In genomic region chr1:229756666-229757065, GRCh38 we compare ENCODE assay signal across 15 cellular contexts.
A peak's percentile ranks its signal among the peaks of the same experiment; 100 is the strongest.
DNase-seq lines count a peak whose midpoint lies in the region; ATAC-seq, FAIRE-seq and TF ChIP-seq lines count a peak whose summit lies in the region.
"Had no signal": no experiment of that assay in that cellular context is flagged by ENCODE, and none has a peak within 500 bp of the region (broad histone marks: within the 10 kb centered on the region; RNA-seq: fewer than 3 reads in every experiment).

No MANE protein-coding gene starts in this region.

- H3K27ac ChIP-seq in IMR-90 (ENCODE audit: insufficient read depth, low read length) (no peak overlapping the region), neural progenitor cell (no peak overlapping the region)
- H3K27ac ChIP-seq: adrenal gland; BLaER1 treated with 17β-estradiol and CSF1 and Interleukin-3, amounts not matched to agents 10 nM and 100 nM had no signal

- in situ Hi-C loops in IMR-90 (cut with MboI; ENCODE audit: low sequenced_read_pairs) = no loop called here

- H3K4me3 ChIP-seq in IMR-90 (ENCODE audit: insufficient read depth, low read depth, low read length) = no peak overlapping the region
- H3K4me3 ChIP-seq in bronchial epithelial cell (ENCODE audit: low read depth, low read length) = no peak overlapping the region
- no peak overlapping the region for H3K4me3 ChIP-seq in neural progenitor cell
- H3K4me3 ChIP-seq: adrenal gland; BLaER1 treated with 17β-estradiol and CSF1 and Interleukin-3, amounts not matched to agents 10 nM and 100 nM had no signal

- POLR2A ChIA-PET in IMR-90 (lab: Charles Lee; ENCODE audit: unreplicated experiment) = no interaction called here

- no peak for TF ChIP-seq CTCF in IMR-90 (conservative IDR thresholded peaks at IDR 0.05; ENCODE audit: low read depth, low read length)
- no peak for TF ChIP-seq CTCF in bronchial epithelial cell (IDR thresholded peaks at IDR 0.05; ENCODE audit: insufficient read depth, low read length, severe bottlenecking)
- no peak for TF ChIP-seq CTCF in neural progenitor cell (IDR thresholded peaks at IDR 0.05)

- dilution Hi-C loops in IMR-90 (cut with HindIII; ENCODE audit: low sequenced_read_pairs, unreplicated experiment) = no loop called here

- H2AK9ac ChIP-seq in IMR-90 (replicated peaks; ENCODE audit: low read depth, low read length, poor library complexity) = no peak overlapping the region

- H4K20me1 ChIP-seq in IMR-90 (ENCODE audit: insufficient read depth, low read length) = no peaks in the 10 kb centered on the region
- H4K20me1 ChIP-seq in neural progenitor cell (ENCODE audit: low read depth) = no peaks in the 10 kb centered on the region
- H4K20me1 ChIP-seq: BLaER1 treated with 17β-estradiol and CSF1 and Interleukin-3, amounts not matched to agents 10 nM and 100 nM had no signal

- no peak overlapping the region for H4K5ac ChIP-seq in IMR-90 (ENCODE audit: low read depth, low read length)

- H3K9me1 ChIP-seq in IMR-90 (ENCODE audit: insufficient read depth, low read length) = no peaks in the 10 kb centered on the region

- H2AK5ac ChIP-seq in IMR-90 (ENCODE audit: low read depth, low read length) = no peak overlapping the region

- peaks cover 3% of the 10 kb centered on the region for H3K9me3 Mint-ChIP-seq in neural progenitor cell

- no peaks in the 10 kb centered on the region for H3F3A ChIP-seq in neural progenitor cell (ENCODE audit: low read depth)

- no peak overlapping the region for H3K4me2 ChIP-seq in IMR-90 (ENCODE audit: low read depth, low read length)
- no peak overlapping the region for H3K4me2 ChIP-seq in neural progenitor cell
- H3K4me2 ChIP-seq: BLaER1 treated with 17β-estradiol and CSF1 and Interleukin-3, amounts not matched to agents 10 nM and 100 nM had no signal

- no peak for TF ChIP-seq POLR2A in IMR-90 (IDR thresholded peaks at IDR 0.05; ENCODE audit: low read depth, low read length)

- no peak overlapping the region for H4K91ac ChIP-seq in IMR-90 (ENCODE audit: insufficient read depth, low read depth, low read length)

- no peak overlapping the region for H3K9ac ChIP-seq in IMR-90 (ENCODE audit: low read depth, low read length)
- no peak overlapping the region for H3K9ac ChIP-seq in neural progenitor cell
- H3K9ac ChIP-seq: BLaER1 treated with 17β-estradiol and CSF1 and Interleukin-3, amounts not matched to agents 10 nM and 100 nM had no signal

- H2BK5ac ChIP-seq in IMR-90 (ENCODE audit: low read depth, low read length, poor library complexity, severe bottlenecking) = no peak overlapping the region

- H3K27me3 ChIP-seq in IMR-90 (ENCODE audit: control insufficient read depth, insufficient read depth, low read length) (no peaks in the 10 kb centered on the region), bronchial epithelial cell (ENCODE audit: control insufficient read depth, insufficient read depth, low read length) (peaks cover 3% of the 10 kb centered on the region), neural progenitor cell (no peaks in the 10 kb centered on the region)
- H3K27me3 ChIP-seq: adrenal gland; BLaER1 treated with 17β-estradiol and CSF1 and Interleukin-3, amounts not matched to agents 10 nM and 100 nM had no signal

- CTCF ChIA-PET in IMR-90 (lab: Yijun Ruan, JAX) = no interaction called here

- no peak overlapping the region for H4K8ac ChIP-seq in IMR-90 (ENCODE audit: low read depth in 2 of 2, low read length in 2 of 2)

- TF ChIP-seq RAD21 in IMR-90 (IDR thresholded peaks at IDR 0.05; ENCODE audit: low read length) = no peak

- H3K9me3 ChIP-seq in IMR-90 (ENCODE audit: control insufficient read depth, insufficient read depth, low read length) (peaks cover 2% of the 10 kb centered on the region; the same call in 1 of the 2 replicates), neural progenitor cell (ENCODE audit: low read depth) (no peaks in the 10 kb centered on the region)
- H3K9me3 ChIP-seq: adrenal gland had no signal

- no peak overlapping the region for H3K18ac ChIP-seq in IMR-90 (ENCODE audit: low read depth, low read length)

- no TSS peak for BruUV-seq in IMR-90 (replicated peaks; lab: Mats Ljungman, UMichigan)

- no peak overlapping the region for H3K4me3 Mint-ChIP-seq in neural progenitor cell
- H3K4me3 Mint-ChIP-seq: activated T-cell treated with anti-CD3 and anti-CD28 coated beads, Interleukin-2, amount 50 U/mL, for 4 hours; stimulated activated effector memory CD8-positive, alpha-beta T cell treated with anti-CD3 and anti-CD28 coated beads, Interleukin-12 subunit alpha, Interleukin-12 subunit beta, amount 100 ng/mL, for 72 hours had no signal

- H3K14ac ChIP-seq in IMR-90 (replicated peaks; ENCODE audit: low read depth, low read length) = no peak overlapping the region

- no CpG with 5 or more reads among the region's 4 CpGs for WGBS in IMR-90 (ENCODE audit: extremely low coverage in 2 of 2, insufficient read length in 1 of 2), 2 experiments

- intact Hi-C loops in IMR-90 (cut with micrococcal nuclease) (no loop called here), left cardiac atrium (cut with DNase I) (no loop called here)

- no peak overlapping the region for H3K56ac ChIP-seq in IMR-90 (ENCODE audit: extremely low read depth, insufficient read depth, low read length)

- H3K4me1 Mint-ChIP-seq in neural progenitor cell = peaks cover 8% of the 10 kb centered on the region

- no peak overlapping the region for H3K23ac ChIP-seq in IMR-90 (ENCODE audit: low read depth, low read length)

- H2BK15ac ChIP-seq in IMR-90 (ENCODE audit: low read depth, low read length) = no peak overlapping the region

- H3K36me3 ChIP-seq in IMR-90 (ENCODE audit: control insufficient read depth, insufficient read depth, low read length) = no peaks in the 10 kb centered on the region
- no peaks in the 10 kb centered on the region for H3K36me3 ChIP-seq in bronchial epithelial cell (ENCODE audit: control insufficient read depth, insufficient read depth, low read length)
- H3K36me3 ChIP-seq in neural progenitor cell = no peaks in the 10 kb centered on the region
- H3K36me3 ChIP-seq: adrenal gland; BLaER1 treated with 17β-estradiol and CSF1 and Interleukin-3, amounts not matched to agents 10 nM and 100 nM had no signal

- no peak overlapping the region for H2BK20ac ChIP-seq in IMR-90 (ENCODE audit: low read depth, low read length)

- H2AFZ ChIP-seq in IMR-90 (replicated peaks; ENCODE audit: low read length, poor library complexity) (no peak overlapping the region), neural progenitor cell (replicated peaks) (no peak overlapping the region)

- H3K4me1 ChIP-seq in IMR-90 (ENCODE audit: control insufficient read depth, insufficient read depth, low read length) (no peaks in the 10 kb centered on the region), neural progenitor cell (no peaks in the 10 kb centered on the region)
- H3K4me1 ChIP-seq: adrenal gland had no signal

- no peaks in the 10 kb centered on the region for H3K79me1 ChIP-seq in IMR-90 (ENCODE audit: low read depth in 1 of 2, low read length in 2 of 2)

- H3K27me3 Mint-ChIP-seq in neural progenitor cell (ENCODE audit: insufficient read depth, low read depth) = peaks cover 4% of the 10 kb centered on the region

- no peak for FAIRE-seq in bronchial epithelial cell (lab: Jason Lieb, UNC)

- ATAC-seq in IMR-90 (ENCODE audit: low read depth) (peak; percentile 62), HG03521 (IDR thresholded peaks at IDR 0.05; ENCODE audit: unreplicated experiment) (no peak), left cardiac atrium (no peak), HG02981 (IDR thresholded peaks at IDR 0.05; ENCODE audit: unreplicated experiment) (no peak)
- ATAC-seq: activated T-cell treated with anti-CD3 and anti-CD28 coated beads, Interleukin-2, amount 50 U/mL, for 4 hours; stimulated activated effector memory CD8-positive, alpha-beta T cell treated with anti-CD3 and anti-CD28 coated beads, Interleukin-12 subunit alpha, Interleukin-12 subunit beta, amount 100 ng/mL, for 72 hours had no signal

- H3K27ac Mint-ChIP-seq in neural progenitor cell = no peak overlapping the region
- H3K27ac Mint-ChIP-seq: progenitor cell of endocrine pancreas; stimulated activated effector memory CD8-positive, alpha-beta T cell treated with anti-CD3 and anti-CD28 coated beads, Interleukin-12 subunit alpha, Interleukin-12 subunit beta, amount 100 ng/mL, for 72 hours had no signal

- no peaks in the 10 kb centered on the region for H3K79me2 ChIP-seq in neural progenitor cell (ENCODE audit: low read depth)

- H2BK120ac ChIP-seq in IMR-90 (ENCODE audit: low read depth, low read length) = no peak overlapping the region

- H3K36me3 Mint-ChIP-seq in neural progenitor cell = no peaks in the 10 kb centered on the region
- H3K36me3 Mint-ChIP-seq: stimulated activated effector memory CD8-positive, alpha-beta T cell treated with anti-CD3 and anti-CD28 coated beads, Interleukin-12 subunit alpha, Interleukin-12 subunit beta, amount 100 ng/mL, for 72 hours had no signal

- no peak overlapping the region for H3K4ac ChIP-seq in IMR-90 (ENCODE audit: low read depth, low read length)

- DNase-seq in AG20443 (ENCODE audit: low spot score) (peak; percentile 67), IMR-90 (peak; percentile 54), bronchial epithelial cell (ENCODE audit: low read depth) (peak; percentile 53), kidney glomerular epithelial cell (lab: John Stamatoyannopoulos, UW) (peak; percentile 86), left cardiac atrium (no peak), neural progenitor cell (ENCODE audit: low spot score) (no peak)
- DNase-seq: activated T-cell treated with anti-CD3 and anti-CD28 coated beads, Interleukin-2, amount 50 U/mL, for 4 hours; adrenal gland; hippocampal formation; Karpas-422 had no signal

TF ChIP-seq in IMR-90, 13 proteins besides CTCF, POLR2A, EP300 and RAD21:
- 0 out of 2 replicates have a peak, but pooled peaks have one; percentile 4 for TF ChIP-seq FOS (IDR thresholded peaks at IDR 0.05; ENCODE audit: low read depth, low read length)
- TF ChIP-seq SMC3 (IDR thresholded peaks at IDR 0.05; ENCODE audit: low read depth, low read length) = no peak

Comparison
In these comparisons a context has a peak if more than half of its experiments do, and no peak if none do; other contexts are left out.
1. DNase-seq: peak in AG20443 (single experiment), IMR-90 (single experiment), bronchial epithelial cell (single experiment) and kidney glomerular epithelial cell (single experiment); none in left cardiac atrium (single experiment) and neural progenitor cell (single experiment).